In the genomic region with DNA sequence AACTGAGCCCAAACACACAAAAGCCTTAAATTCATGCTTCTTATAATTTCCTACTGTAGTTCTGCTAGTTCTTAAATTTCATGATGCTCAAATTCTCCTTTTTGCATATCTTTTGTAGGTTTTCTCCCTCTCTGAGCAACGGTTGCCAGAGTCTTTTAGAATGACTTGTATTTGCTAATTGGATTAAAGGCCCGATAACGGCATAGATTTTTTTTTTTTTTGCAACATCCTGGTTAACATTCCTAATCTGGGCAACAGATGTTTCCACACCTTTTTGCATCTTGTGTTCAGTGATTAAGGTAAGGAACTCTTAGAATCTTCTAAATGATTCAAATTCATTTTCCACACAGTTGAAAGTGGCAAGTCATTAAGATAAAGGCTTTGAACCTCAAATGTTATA, we compare ENCODE assay signal across 26 cellular contexts.
"Had no signal": no experiment of that assay in that cellular context is flagged by ENCODE, and none has a peak within 500 bp of the region (broad histone marks: within the 10 kb centered on the region; RNA-seq: fewer than 3 reads in every experiment).

No MANE protein-coding gene starts in this region.

- FAIRE-seq: bronchial epithelial cell, frontal cortex had no signal

- H3K4me1 ChIP-seq: ascending aorta had no signal

- H3K27ac ChIP-seq: ascending aorta, brain microvascular endothelial cell, coronary artery, dorsolateral prefrontal cortex had no signal

- H3K4me3 ChIP-seq: ascending aorta, coronary artery, dorsolateral prefrontal cortex had no signal

- H3K27me3 ChIP-seq: ascending aorta, brain microvascular endothelial cell had no signal

- ATAC-seq: activated CD4-positive, alpha-beta T cell treated with anti-CD3 and anti-CD28 coated beads for 36 hours; activated naive CD4-positive, alpha-beta T cell treated with anti-CD3 and anti-CD28 coated beads, Interleukin-2, amount 50 U/mL, for 72 hours; activated T-cell treated with anti-CD3 and anti-CD28 coated beads, Interleukin-2, amount 50 U/mL, for 72 hours; esophagus mucosa had no signal

- H3K36me3 ChIP-seq: ascending aorta, brain microvascular endothelial cell had no signal

- H3K9me3 ChIP-seq: ascending aorta had no signal

- DNase-seq: activated CD4-positive, alpha-beta memory T cell treated with anti-CD3 and anti-CD28 coated beads for 36 hours; activated CD4-positive, alpha-beta T cell treated with anti-CD3 and anti-CD28 coated beads for 36 hours; activated CD4-positive, alpha-beta T cell treated with anti-CD3 and anti-CD28 coated beads, Interleukin-2, amount 10 ng/mL, durations not matched to agents 24 days and 14 days; activated CD4-positive, CD25-positive, alpha-beta regulatory T cell; activated CD4-positive, CD25-positive, alpha-beta regulatory T cell treated with anti-CD3 and anti-CD28 coated beads, Interleukin-2, amount 50 U/mL, for 72 hours; activated CD8-positive, alpha-beta memory T cell treated with anti-CD3 and anti-CD28 coated beads, Interleukin-2, amount 50 U/mL, for 48 hours; activated gamma-delta T cell; activated naive CD4-positive, alpha-beta T cell; activated naive CD4-positive, alpha-beta T cell treated with anti-CD3 and anti-CD28 coated beads, Interleukin-2, amount 10 ng/mL, durations not matched to agents 7 days and 5 days; activated naive CD8-positive, alpha-beta T cell treated with anti-CD3 and anti-CD28 coated beads, Interleukin-2, amount 10 ng/mL, durations not matched to agents 7 days and 5 days; activated T-cell treated with anti-CD3 and anti-CD28 coated beads for 4 hours; activated T-cell treated with anti-CD3 and anti-CD28 coated beads, Interleukin-2, amount 50 U/mL, for 24 hours; activated T-cell treated with anti-CD3 and anti-CD28 coated beads, Interleukin-2, amount 50 U/mL, for 72 hours; brain microvascular endothelial cell; dorsolateral prefrontal cortex; effector memory CD4-positive, alpha-beta T cell; endodermal cell; foreskin fibroblast; head of caudate nucleus; T-helper 2 cell had no signal
